Comparison of ENCODE assay signal across 23 cellular contexts in the genomic region with DNA sequence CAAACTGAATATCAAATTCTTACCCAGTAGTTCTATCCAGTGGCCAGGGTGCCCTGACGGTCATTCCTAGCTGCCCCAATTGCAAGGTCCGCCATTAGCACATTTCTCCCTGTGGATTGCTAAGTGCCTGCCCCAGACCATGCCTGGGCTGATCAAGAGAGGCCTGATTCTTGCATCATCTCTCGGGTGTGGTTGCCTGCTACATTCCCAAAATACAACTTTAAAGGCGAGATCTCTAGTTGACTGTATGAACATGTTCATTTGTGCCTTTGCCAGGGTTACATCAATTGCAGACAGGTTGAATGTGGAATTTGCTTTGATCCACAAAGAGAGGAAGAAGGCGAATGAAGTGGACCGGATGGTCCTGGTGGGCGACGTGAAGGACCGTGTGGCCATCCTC. TPM values are rescaled to one million over a fixed set of nuclear protein-coding genes. Genes with fewer than 3 reads are reported as not detected.
DNase-seq lines count a peak whose midpoint lies in the region; ATAC-seq, FAIRE-seq and TF ChIP-seq lines count a peak whose summit lies in the region.
"Had no signal": no experiment of that assay in that cellular context is flagged by ENCODE, and none has a peak within 500 bp of the region (broad histone marks: within the 10 kb centered on the region; RNA-seq: fewer than 3 reads in every experiment).

No MANE protein-coding gene starts in this region.

- WGBS in GM23248 (ENCODE audit: low coverage in 1 of 2, low lambda C conversion rate in 2 of 2, missing lambda C conversion rate in 2 of 2), 2 experiments: 84 to 96% methylated on average over 6 to 9 of the region's 9 CpGs

- H3K9me3 ChIP-seq in GM23248 (ENCODE audit: low read depth): no peaks in the 10 kb centered on the region
- H3K9me3 ChIP-seq: HAP-1 had no signal

- no peaks in the 10 kb centered on the region for H4K20me1 ChIP-seq in GM23248 (ENCODE audit: insufficient read depth)

- no peak overlapping the region for H3K9ac ChIP-seq in GM23248

- peaks cover 2% of the 10 kb centered on the region for H3K4me1 Mint-ChIP-seq in activated naive CD8-positive, alpha-beta T cell treated with anti-CD3 and anti-CD28 coated beads, Interleukin-2, amount 50 U/mL, for 24 hours

- FAIRE-seq in HTR-8/SVneo (lab: Jason Lieb, UNC): no peak

- no peaks in the 10 kb centered on the region for H3K27me3 ChIP-seq in GM23248 (replicated peaks; ENCODE audit: insufficient read depth)
- H3K27me3 ChIP-seq in foreskin keratinocyte: no peaks in the 10 kb centered on the region

- no peak overlapping the region for H3K27ac ChIP-seq in GM23248
- H3K27ac ChIP-seq in foreskin keratinocyte: peak overlapping the region; percentile 49

- in situ Hi-C loops in GM23248 (cut with MboI): loop anchor here (25.0 kb wide), 1 partner anchor 693 kb away; no protein-coding TSS in a partner anchor

- no peaks in the 10 kb centered on the region for H3F3A ChIP-seq in GM23248 (ENCODE audit: insufficient read depth)

- no peak for ATAC-seq in activated naive CD8-positive, alpha-beta T cell treated with anti-CD3 and anti-CD28 coated beads, Interleukin-2, amount 50 U/mL, for 24 hours
- ATAC-seq in foreskin keratinocyte: peak; percentile 54
- ATAC-seq: CD8-positive, alpha-beta T cell had no signal

- no peaks in the 10 kb centered on the region for H3K9me3 Mint-ChIP-seq in activated naive CD8-positive, alpha-beta T cell treated with anti-CD3 and anti-CD28 coated beads, Interleukin-2, amount 50 U/mL, for 24 hours
- H3K9me3 Mint-ChIP-seq: CD8-positive, alpha-beta T cell had no signal

- no peaks in the 10 kb centered on the region for H3K79me2 ChIP-seq in GM23248 (ENCODE audit: insufficient read depth)

- peaks cover 31% of the 10 kb centered on the region for H3K36me3 Mint-ChIP-seq in activated naive CD8-positive, alpha-beta T cell treated with anti-CD3 and anti-CD28 coated beads, Interleukin-2, amount 50 U/mL, for 24 hours (ENCODE audit: low read depth)

- peak overlapping the region; percentile 41 for H3K27ac Mint-ChIP-seq in activated naive CD8-positive, alpha-beta T cell treated with anti-CD3 and anti-CD28 coated beads, Interleukin-2, amount 50 U/mL, for 24 hours
- H3K27ac Mint-ChIP-seq: CD8-positive, alpha-beta T cell had no signal

- H3K4me3 Mint-ChIP-seq in activated naive CD8-positive, alpha-beta T cell treated with anti-CD3 and anti-CD28 coated beads, Interleukin-2, amount 50 U/mL, for 24 hours: no peak overlapping the region
- H3K4me3 Mint-ChIP-seq: CD8-positive, alpha-beta T cell had no signal

- DNase-seq in EH (ENCODE audit: low read depth): peak; percentile 3
- peak; percentile 0 for DNase-seq in GM23248
- no peak for DNase-seq in activated naive CD8-positive, alpha-beta T cell treated with anti-CD3 and anti-CD28 coated beads, Interleukin-2, amount 50 U/mL, for 24 hours
- peak; percentile 54 to 77 for DNase-seq in foreskin keratinocyte
- no peak for DNase-seq in stimulated activated CD4-positive, alpha-beta T cell treated with anti-CD3 and anti-CD28 coated beads, Interleukin-2, amount 100 ng/mL, for 48 hours
- DNase-seq in HTR-8/SVneo (ENCODE audit: insufficient read length, low spot score): no peak
- no peak for DNase-seq in NOMO-1 treated with DMSO at 0.1 percent for 48 hours (lab: John Stamatoyannopoulos, UW; ENCODE audit: unreplicated experiment)
- DNase-seq in RKO (ENCODE audit: low spot score): no peak
- DNase-seq: CD8-positive, alpha-beta T cell; DMS 273 treated with DMSO at 0.1 percent for 48 hours; KBM-7; NCI-H1105; NCI-H1694 treated with DMSO at 0.1 percent for 48 hours; NCI-H345; NCI-H69; NK-92 treated with Interleukin-12 subunit alpha and Interleukin-12 subunit beta, amount 100 ng/mL, for 24 hours had no signal

- H3K27me3 Mint-ChIP-seq in activated naive CD8-positive, alpha-beta T cell treated with anti-CD3 and anti-CD28 coated beads, Interleukin-2, amount 50 U/mL, for 24 hours: no peaks in the 10 kb centered on the region

- H2AFZ ChIP-seq in GM23248: no peak overlapping the region

- H3K36me3 ChIP-seq in GM23248 (ENCODE audit: low read depth): no peaks in the 10 kb centered on the region

- TF ChIP-seq CTCF in foreskin keratinocyte (conservative IDR thresholded peaks at IDR 0.05): no peak

- H3K4me3 ChIP-seq in GM23248: no peak overlapping the region
- H3K4me3 ChIP-seq: HAP-1 had no signal

- H3K9me2 ChIP-seq in GM23248 (ENCODE audit: insufficient read depth): no peaks in the 10 kb centered on the region

- no peaks in the 10 kb centered on the region for H3K4me1 ChIP-seq in GM23248 (ENCODE audit: insufficient read depth)
- peaks cover 6% of the 10 kb centered on the region for H3K4me1 ChIP-seq in foreskin keratinocyte
- H3K4me1 ChIP-seq: HAP-1 had no signal

- no peak overlapping the region for H3K4me2 ChIP-seq in GM23248 (ENCODE audit: unreplicated experiment)

RNA-seq across cellular contexts. Expression of gene PRPS2, which starts 28.0 kb away (rescaled TPM):
- total RNA-seq in GM23248 (2014; rRNA removed; shearing (Covaris generic)): 20.1 and 22.5 TPM in 2 replicates
- polyA plus RNA-seq in GM23248 (2016; fragmentation: Nextera tagmentation; extraction: Ambion mirVana): 20.6 and 21.1 TPM in 2 replicates
- total RNA-seq in foreskin keratinocyte: 61.7 and 65.6 TPM in 2 replicates
- polyA plus RNA-seq in foreskin keratinocyte: 28.2 and 34.0 TPM in 2 replicates

RNA-seq across cellular contexts. Expression of gene TLR7, which starts 47.6 kb away (rescaled TPM):
- total RNA-seq in GM23248 (2014; rRNA removed; shearing (Covaris generic)): not detected in 2 replicates
- not detected in 2 replicates for polyA plus RNA-seq in GM23248 (2016; fragmentation: Nextera tagmentation; extraction: Ambion mirVana)
- not detected in 2 replicates for total RNA-seq in foreskin keratinocyte
- not detected in 2 replicates for polyA plus RNA-seq in foreskin keratinocyte
- total RNA-seq: Daoy, HT1080, M059J, SK-MEL-5 had no signal
- polyA plus RNA-seq: AG04450, BJ had no signal

Comparison
In these comparisons a context has a peak if more than half of its experiments do, and no peak if none do; other contexts are left out.
1. DNase-seq: peak in EH (single experiment), GM23248 (single experiment) and foreskin keratinocyte (2 of 2); none in activated naive CD8-positive, alpha-beta T cell treated with anti-CD3 and anti-CD28 coated beads, Interleukin-2, amount 50 U/mL, for 24 hours (single experiment), stimulated activated CD4-positive, alpha-beta T cell treated with anti-CD3 and anti-CD28 coated beads, Interleukin-2, amount 100 ng/mL, for 48 hours (0 of 2), HTR-8/SVneo (single experiment), NOMO-1 treated with DMSO at 0.1 percent for 48 hours (single experiment) and RKO (single experiment).